Comparison of ENCODE assay signal across 8 cellular contexts in genomic region chr18:35005963-35006577, GRCh38. TPM values are rescaled to one million over a fixed set of nuclear protein-coding genes. Genes with fewer than 3 reads are reported as not detected.
DNase-seq lines count a peak whose midpoint lies in the region; ATAC-seq and TF ChIP-seq lines count a peak whose summit lies in the region.

No MANE protein-coding gene starts in this region.

- H3K4me1 ChIP-seq in GM23338 (ENCODE audit: insufficient read depth) (no peaks in the 10 kb centered on the region), Karpas-422 (ENCODE audit: low read length) (peaks cover 32% of the 10 kb centered on the region), lung (ENCODE audit: control insufficient read depth in 2 of 2, insufficient read depth in 2 of 2, low read length in 2 of 2) (no peaks in the 10 kb centered on the region), aorta (ENCODE audit: control insufficient read depth in 1 of 2, insufficient read depth in 2 of 2, low read length in 2 of 2) (no peaks in the 10 kb centered on the region)

- peak; percentile 72 to 79 for TF ChIP-seq CTCF in GM23338 (conservative IDR thresholded peaks at IDR 0.05; ENCODE audit: low read depth in 2 of 2)
- peak; percentile 35 for TF ChIP-seq CTCF in lung (IDR thresholded peaks at IDR 0.05; ENCODE audit: control extremely low read depth, extremely low read depth)

- no peak overlapping the region for H3K27ac ChIP-seq in GM23338 (ENCODE audit: low read depth)
- H3K27ac ChIP-seq in Karpas-422 (ENCODE audit: low read length), result peak overlapping the region; percentile 35; the same call in 1 of the 2 replicates
- no peak overlapping the region for H3K27ac ChIP-seq in lung (ENCODE audit: low read depth in 1 of 2, low read length in 1 of 2)
- H3K27ac ChIP-seq in aorta (ENCODE audit: low read depth in 1 of 2, low read length in 2 of 2), result no peak overlapping the region

- H3F3A ChIP-seq in GM23338 (replicated peaks; ENCODE audit: low read depth), result no peaks in the 10 kb centered on the region

- no peak overlapping the region for H3K27ac Mint-ChIP-seq in GM23338

- H3K36me3 Mint-ChIP-seq in GM23338 (ENCODE audit: low read depth), result no peaks in the 10 kb centered on the region

- no peaks in the 10 kb centered on the region for H3K4me1 Mint-ChIP-seq in GM23338

- no peak overlapping the region for H2AFZ ChIP-seq in GM23338
- H2AFZ ChIP-seq in Karpas-422 (ENCODE audit: low read length), result peak overlapping the region; percentile 7; the same call in 1 of the 2 replicates

- H3K4me3 ChIP-seq in GM23338 (no peak overlapping the region), Karpas-422 (ENCODE audit: low read length) (peak overlapping the region; percentile 20; the same call in 1 of the 2 replicates), lung (no peak overlapping the region), aorta (ENCODE audit: low read length in 2 of 2) (no peak overlapping the region)

- H3K36me3 ChIP-seq in GM23338 (ENCODE audit: insufficient read depth) (no peaks in the 10 kb centered on the region), Karpas-422 (ENCODE audit: insufficient read depth, low read length) (no peaks in the 10 kb centered on the region), lung (ENCODE audit: control insufficient read depth in 2 of 2, insufficient read depth in 2 of 2, low read length in 2 of 2) (no peaks in the 10 kb centered on the region), aorta (ENCODE audit: control insufficient read depth in 1 of 2, insufficient read depth in 2 of 2, low read length in 1 of 2) (no peaks in the 10 kb centered on the region)

- intact Hi-C loops in aorta (cut with DNase I), result loop anchor here (1.0 to 2.0 kb wide), 2 partner anchors 138 to 139 kb away; no protein-coding TSS in a partner anchor

- peak overlapping the region; percentile 13 for H3K9ac ChIP-seq in Karpas-422 (ENCODE audit: low read length)

- no peaks in the 10 kb centered on the region for H3K9me3 Mint-ChIP-seq in GM23338

- no peaks in the 10 kb centered on the region for H3K9me2 ChIP-seq in GM23338 (ENCODE audit: insufficient read depth)
- no peaks in the 10 kb centered on the region for H3K9me2 ChIP-seq in Karpas-422 (replicated peaks; ENCODE audit: insufficient read depth, low read length)

- no peak overlapping the region for H3K4me3 Mint-ChIP-seq in GM23338

- H3K79me2 ChIP-seq in GM23338 (replicated peaks; ENCODE audit: insufficient read depth), result no peaks in the 10 kb centered on the region
- no peaks in the 10 kb centered on the region for H3K79me2 ChIP-seq in Karpas-422 (ENCODE audit: low read length)

- H3K4me2 ChIP-seq in GM23338 (no peak overlapping the region), Karpas-422 (ENCODE audit: low read depth, low read length, poor library complexity, severe bottlenecking) (peak overlapping the region; percentile 62)

- no peaks in the 10 kb centered on the region for H4K20me1 ChIP-seq in GM23338 (replicated peaks; ENCODE audit: insufficient read depth)
- H4K20me1 ChIP-seq in Karpas-422 (ENCODE audit: insufficient read depth, low read depth, low read length), result no peaks in the 10 kb centered on the region

- H3K27me3 ChIP-seq in GM23338 (ENCODE audit: insufficient read depth), result no peaks in the 10 kb centered on the region
- H3K27me3 ChIP-seq in Karpas-422 (ENCODE audit: low read length), result no peaks in the 10 kb centered on the region
- H3K27me3 ChIP-seq in lung (ENCODE audit: control insufficient read depth, insufficient read depth), result no peaks in the 10 kb centered on the region
- H3K27me3 ChIP-seq in aorta (ENCODE audit: control insufficient read depth in 1 of 2, insufficient read depth in 2 of 2, low read length in 1 of 2), result no peaks in the 10 kb centered on the region

- DNase-seq in activated CD4-positive, CD25-positive, alpha-beta regulatory T cell treated with anti-CD3 and anti-CD28 coated beads, Interleukin-2, amount 50 U/mL, for 72 hours, result no peak
- peak; percentile 89 for DNase-seq in GM23338 (ENCODE audit: low spot score)
- peak; percentile 92 for DNase-seq in Karpas-422
- peak; percentile 24 for DNase-seq in OCI-M2 (lab: John Stamatoyannopoulos, UW; ENCODE audit: unreplicated experiment)
- DNase-seq in dermis blood vessel endothelial cell, result peak; percentile 87
- no peak for DNase-seq in lung (ENCODE audit: low spot score)
- DNase-seq in aorta, result no peak

- ATAC-seq in activated CD4-positive, CD25-positive, alpha-beta regulatory T cell treated with anti-CD3 and anti-CD28 coated beads, Interleukin-2, amount 50 U/mL, for 24 hours, result peak; percentile 48 to 68
- ATAC-seq in GM23338 (peak; percentile 92), lung (ENCODE audit: insufficient read depth, low FRiP score) (peak; percentile 77), aorta (ENCODE audit: low FRiP score) (peak; percentile 83)

- H3K9me3 ChIP-seq in Karpas-422 (ENCODE audit: low read length) (no peaks in the 10 kb centered on the region), lung (ENCODE audit: control insufficient read depth in 2 of 2, insufficient read depth in 1 of 2, low read length in 1 of 2) (no peaks in the 10 kb centered on the region), aorta (ENCODE audit: control insufficient read depth, low read length) (no peaks in the 10 kb centered on the region)

- no peaks in the 10 kb centered on the region for H3K27me3 Mint-ChIP-seq in GM23338 (ENCODE audit: insufficient read depth, low read depth, poor library complexity)

- 54 to 67% methylated on average over 7 of the region's 7 CpGs for WGBS in lung, 2 donors
- WGBS in aorta, 2 donors, result 55 to 60% methylated on average over 7 of the region's 7 CpGs

TF ChIP-seq in GM23338, 12 proteins besides CTCF, POLR2A, EP300 and RAD21 (continues in another document):
- no peak for TF ChIP-seq ZNF114 (CRISPR knock-in tag; IDR thresholded peaks at IDR 0.05)
- TF ChIP-seq POLR2AphosphoS5 (IDR thresholded peaks at IDR 0.05; ENCODE audit: low read depth), result no peak
- TF ChIP-seq EZH2phosphoT487 (IDR thresholded peaks at IDR 0.05; ENCODE audit: unreplicated experiment), result no peak
- no peak for TF ChIP-seq EZH2 (IDR thresholded peaks at IDR 0.05; ENCODE audit: low read depth, unreplicated experiment)
- TF ChIP-seq NANOG (IDR thresholded peaks at IDR 0.05; ENCODE audit: borderline replicate concordance), result no peak
- no peak for TF ChIP-seq ZNF331 (CRISPR knock-in tag; IDR thresholded peaks at IDR 0.05; ENCODE audit: low read depth)

RNA-seq across cellular contexts. Expression of gene MAPRE2, which starts 35.1 kb away (rescaled TPM):
- 33.9 and 40.4 TPM in 2 replicates for total RNA-seq in GM23338 (2014; rRNA removed; shearing (Covaris generic))
- polyA plus RNA-seq in GM23338 (2016; fragmentation: Nextera tagmentation; extraction: Ambion mirVana), result 17.8 and 19.0 TPM in 2 replicates
- 200 and 267 TPM in 2 replicates for total RNA-seq in Karpas-422 (2014; rRNA removed; shearing (Covaris generic); ENCODE audit: low replicate concordance)
- 29.8 and 35.8 TPM in 2 replicates for total RNA-seq in dermis blood vessel endothelial cell
- total RNA-seq in lung, result 10 to 100 TPM; 26.3 to 57.8 TPM
- polyA plus RNA-seq in lung, result 10 to 100 TPM; 12.5 to 13.3 TPM
- total RNA-seq in aorta, result 10 to 100 TPM; 52.7 to 71.9 TPM
- polyA plus RNA-seq in aorta, result 10 to 100 TPM; 22.5 to 36.5 TPM

Comparison
In these comparisons a context has a peak if more than half of its experiments do, and no peak if none do; other contexts are left out.
1. DNase-seq: peak in GM23338 (single experiment), Karpas-422 (single experiment), OCI-M2 (single experiment) and dermis blood vessel endothelial cell (single experiment); none in activated CD4-positive, CD25-positive, alpha-beta regulatory T cell treated with anti-CD3 and anti-CD28 coated beads, Interleukin-2, amount 50 U/mL, for 72 hours (single experiment), lung (single experiment) and aorta (0 of 2).
2. Peak in every context shown above with its lines, with median percentiles within 50 percentile points of each other: ATAC-seq.